In the genomic region with DNA sequence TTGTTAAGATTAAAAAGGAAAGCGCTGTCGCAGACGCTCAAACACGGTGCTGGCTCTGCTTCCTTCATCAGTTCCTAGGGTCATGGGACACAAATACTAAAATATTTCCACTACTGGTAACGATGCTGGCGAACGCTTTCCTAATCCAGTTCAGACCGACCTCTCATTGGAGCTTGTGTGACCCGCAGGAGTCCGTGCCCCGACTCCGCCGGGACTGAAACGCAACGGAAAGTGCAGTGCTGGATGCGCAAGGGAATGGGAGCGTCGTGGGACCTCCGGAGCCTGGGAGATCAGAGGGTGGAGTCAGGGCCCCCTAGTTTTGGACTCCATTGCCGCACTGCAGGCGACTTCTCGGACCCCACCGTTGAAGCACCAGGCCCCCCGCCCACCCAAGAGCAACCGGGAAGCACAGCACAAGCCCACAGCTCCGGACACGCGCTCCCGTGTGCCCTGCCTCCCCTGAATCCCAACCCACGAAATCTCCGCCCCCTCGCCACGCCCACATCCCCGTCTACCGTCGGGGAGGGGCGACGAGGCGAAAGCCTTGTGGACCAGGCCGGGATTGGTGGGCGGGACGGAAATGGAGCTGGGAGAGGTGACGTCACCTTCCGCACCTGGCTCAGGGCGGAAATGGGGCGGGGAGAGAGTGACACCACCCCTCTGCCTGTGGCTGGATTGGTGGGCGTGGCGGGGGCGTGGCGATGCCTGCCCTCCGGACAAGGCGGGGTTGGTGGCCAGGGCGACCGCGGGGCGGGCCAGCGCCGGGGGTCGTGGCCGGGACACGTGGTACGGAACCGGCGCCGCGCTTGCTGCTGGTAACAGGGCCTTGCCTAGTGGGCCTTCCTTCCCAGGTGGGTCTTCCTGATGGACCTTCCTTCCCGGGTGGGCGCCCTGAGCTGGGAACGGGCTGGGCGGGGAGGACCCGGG, we compare ENCODE assay signal across 7 cellular contexts. TPM values are rescaled to one million over a fixed set of nuclear protein-coding genes. Genes with fewer than 3 reads are reported as not detected.
DNase-seq lines count a peak whose midpoint lies in the region; ATAC-seq lines count a peak whose summit lies in the region.

A gene (plus strand): TSS at position 783 of the 927 bp plus-strand sequence. CDS start 3,611 bp downstream, outside the sequence.

- peak; percentile 49 for ATAC-seq in GM18508 (IDR thresholded peaks at IDR 0.05; ENCODE audit: insufficient read depth, unreplicated experiment)
- ATAC-seq in HG03025 (IDR thresholded peaks at IDR 0.05; ENCODE audit: low FRiP score, unreplicated experiment), result peak; percentile 76

- DNase-seq in NCI-H2081 (lab: John Stamatoyannopoulos, UW) (peak; percentile 98 to 99), T1000 (lab: John Stamatoyannopoulos, UW) (peak; percentile 94), astrocyte of the hippocampus (ENCODE audit: low read depth, low spot score) (peak; percentile 100), hepatic stellate cell (ENCODE audit: low spot score) (peak; percentile 98), renal cortical epithelial cell (ENCODE audit: low read depth) (peak; percentile 95)

RNA-seq across cellular contexts. Expression of the gene that starts here (rescaled TPM):
- total RNA-seq in renal cortical epithelial cell, result 467 and 835 TPM in 2 replicates

Comparison
In these comparisons a context has a peak if more than half of its experiments do, and no peak if none do; other contexts are left out.
1. Peak in every context shown above with its lines: DNase-seq and ATAC-seq.